Comparison of ENCODE assay signal across 6 cellular contexts in genomic region chr18:75337348-75337747, GRCh38.
"Had no signal": no experiment of that assay in that cellular context is flagged by ENCODE, and none has a peak within 500 bp of the region (broad histone marks: within the 10 kb centered on the region; RNA-seq: fewer than 3 reads in every experiment).

No MANE protein-coding gene starts in this region.

- H3K9me3 Mint-ChIP-seq: H9, IgD-negative memory B cell had no signal

- H3K4me3 Mint-ChIP-seq: H9, IgD-negative memory B cell had no signal

- H3K9ac ChIP-seq: GM23248 had no signal

- ATAC-seq: HepG2 had no signal

- DNase-seq: GM23248, H9, HCEC 1CT had no signal

- H2AFZ ChIP-seq: GM23248 had no signal

- H3K4me3 ChIP-seq: GM23248 had no signal

- H3K27me3 Mint-ChIP-seq: IgD-negative memory B cell had no signal

- H3K27ac ChIP-seq: GM23248, HL-60 had no signal

- H3K4me1 Mint-ChIP-seq: IgD-negative memory B cell had no signal

- H3K27ac Mint-ChIP-seq: H9 had no signal
